In genomic region chr12:5018677-5019076, GRCh38 we compare ENCODE assay signal across 39 cellular contexts. TPM values are rescaled to one million over a fixed set of nuclear protein-coding genes. Genes with fewer than 3 reads are reported as not detected.
"Had no signal": no experiment of that assay in that cellular context is flagged by ENCODE, and none has a peak within 500 bp of the region (broad histone marks: within the 10 kb centered on the region; RNA-seq: fewer than 3 reads in every experiment).

No MANE protein-coding gene starts in this region.

- H3K4me1 Mint-ChIP-seq: activated CD4-positive, alpha-beta T cell treated with anti-CD3 and anti-CD28 coated beads, Interleukin-2, amount 10 ng/mL, durations not matched to agents 24 days and 14 days; activated naive CD8-positive, alpha-beta T cell treated with anti-CD3 and anti-CD28 coated beads for 36 hours; activated T-helper 17 cell treated with anti-CD3 and anti-CD28 coated beads, Interleukin-2, amount 50 U/mL, for 72 hours had no signal

- H3K27me3 Mint-ChIP-seq: activated naive CD8-positive, alpha-beta T cell treated with anti-CD3 and anti-CD28 coated beads for 36 hours had no signal

- H3K9me3 ChIP-seq: adrenal gland, body of pancreas, breast epithelium had no signal

- H3K9me3 Mint-ChIP-seq: activated B cell treated with CpG ODN at 0.5 μM for 24 hours; activated CD4-positive, alpha-beta memory T cell treated with anti-CD3 and anti-CD28 coated beads for 36 hours; activated CD4-positive, alpha-beta T cell treated with anti-CD3 and anti-CD28 coated beads, Interleukin-2, amount 10 ng/mL, durations not matched to agents 24 days and 14 days; activated CD8-positive, alpha-beta T cell treated with anti-CD3 and anti-CD28 coated beads for 36 hours; activated naive CD4-positive, alpha-beta T cell treated with anti-CD3 and anti-CD28 coated beads for 36 hours; activated naive CD4-positive, alpha-beta T cell treated with anti-CD3 and anti-CD28 coated beads, Interleukin-2, amount 50 U/mL, for 72 hours; activated naive CD8-positive, alpha-beta T cell treated with anti-CD3 and anti-CD28 coated beads for 36 hours; activated T-cell treated with anti-CD3 and anti-CD28 coated beads, Interleukin-2, amount 50 U/mL, for 4 hours; activated T-cell treated with anti-CD3 and anti-CD28 coated beads, Interleukin-2, amount 50 U/mL, for 72 hours; activated T-helper 1 cell treated with anti-CD3 and anti-CD28 coated beads, Interleukin-12 subunit alpha, Interleukin-12 subunit beta, Interleukin-2, Interleukin-4 antibody, amounts not matched to agents 30 ng/mL and 10 ng/mL and 1 ng/mL, durations not matched to agents 14 hours and 24 hours and 36 hours; activated T-helper 17 cell treated with anti-CD3 and anti-CD28 coated beads, Interleukin-2, amount 50 U/mL, for 72 hours; T-helper 1 cell treated with Interleukin-12 subunit alpha and Interleukin-12 subunit beta and Interleukin-4 antibody, amounts not matched to agents 30 μg/mL and 1 μg/mL, for 36 hours; T-helper 2 cell treated with Interferon-gamma antibody and Interleukin-4, amounts not matched to agents 5 μg/mL and 100 μg/mL, for 36 hours had no signal

- H3K36me3 ChIP-seq: adrenal gland, brain microvascular endothelial cell, breast epithelium, cardiac muscle cell had no signal

- DNase-seq: activated B cell treated with CpG ODN at 0.5 μM for 24 hours; activated CD4-positive, alpha-beta memory T cell treated with anti-CD3 and anti-CD28 coated beads for 36 hours; activated CD4-positive, alpha-beta T cell treated with anti-CD3 and anti-CD28 coated beads for 4 hours; activated CD4-positive, alpha-beta T cell treated with anti-CD3 and anti-CD28 coated beads, Interleukin-2, amount 10 ng/mL, durations not matched to agents 24 days and 14 days; activated CD4-positive, alpha-beta T cell treated with anti-CD3 and anti-CD28 coated beads, Interleukin-2, amount 50 U/mL, for 1 hour; activated CD4-positive, alpha-beta T cell treated with anti-CD3 and anti-CD28 coated beads, Interleukin-2, amount 50 U/mL, for 4 hours; activated CD4-positive, CD25-positive, alpha-beta regulatory T cell treated with anti-CD3 and anti-CD28 coated beads, Interleukin-2, amount 50 U/mL, for 72 hours; activated CD8-positive, alpha-beta memory T cell treated with anti-CD3 and anti-CD28 coated beads, Interleukin-2, amount 50 U/mL, for 4 hours; activated CD8-positive, alpha-beta T cell treated with anti-CD3 and anti-CD28 coated beads for 36 hours; activated effector memory CD4-positive, alpha-beta T cell treated with anti-CD3 and anti-CD28 coated beads, Interleukin-2, amount 50 U/mL, for 16 hours; activated gamma-delta T cell treated with Interleukin-2 at 50 U/mL for 16 hours; activated naive CD4-positive, alpha-beta T cell; activated naive CD4-positive, alpha-beta T cell treated with anti-CD3 and anti-CD28 coated beads for 36 hours; activated naive CD4-positive, alpha-beta T cell treated with anti-CD3 and anti-CD28 coated beads, Interleukin-2, amount 50 U/mL, for 16 hours; activated naive CD8-positive, alpha-beta T cell treated with anti-CD3 and anti-CD28 coated beads for 36 hours; activated T-cell treated with anti-CD3 and anti-CD28 coated beads for 4 hours; activated T-cell treated with anti-CD3 and anti-CD28 coated beads, Interleukin-2, amount 50 U/mL, for 1 hour; activated T-cell treated with anti-CD3 and anti-CD28 coated beads, Interleukin-2, amount 50 U/mL, for 4 hours; activated T-cell treated with anti-CD3 and anti-CD28 coated beads, Interleukin-2, amount 50 U/mL, for 72 hours; adrenal gland; amniotic stem cell; aorta; body of pancreas; brain microvascular endothelial cell; central memory CD4-positive, alpha-beta T cell; T-helper 1 cell; T-helper 2 cell; T-helper 9 cell had no signal

- H3K4me1 ChIP-seq: adrenal gland, body of pancreas, breast epithelium had no signal

- FAIRE-seq: astrocyte, TTC549 had no signal

- H3K4me3 Mint-ChIP-seq: activated B cell treated with CpG ODN at 0.5 μM for 24 hours; activated CD4-positive, alpha-beta memory T cell treated with anti-CD3 and anti-CD28 coated beads for 36 hours; activated CD4-positive, alpha-beta T cell treated with anti-CD3 and anti-CD28 coated beads, Interleukin-2, amount 10 ng/mL, durations not matched to agents 24 days and 14 days; activated CD8-positive, alpha-beta T cell treated with anti-CD3 and anti-CD28 coated beads for 36 hours; activated naive CD4-positive, alpha-beta T cell treated with anti-CD3 and anti-CD28 coated beads for 36 hours; activated naive CD8-positive, alpha-beta T cell treated with anti-CD3 and anti-CD28 coated beads for 36 hours; activated T-cell treated with anti-CD3 and anti-CD28 coated beads, Interleukin-2, amount 50 U/mL, for 4 hours; activated T-cell treated with anti-CD3 and anti-CD28 coated beads, Interleukin-2, amount 50 U/mL, for 72 hours; activated T-helper 1 cell treated with anti-CD3 and anti-CD28 coated beads, Interleukin-12 subunit alpha, Interleukin-12 subunit beta, Interleukin-2, Interleukin-4 antibody, amounts not matched to agents 30 ng/mL and 10 ng/mL and 1 ng/mL, durations not matched to agents 14 hours and 24 hours and 36 hours; activated T-helper 17 cell treated with anti-CD3 and anti-CD28 coated beads, Interleukin-2, amount 50 U/mL, for 72 hours; T-helper 1 cell treated with Interleukin-12 subunit alpha and Interleukin-12 subunit beta and Interleukin-4 antibody, amounts not matched to agents 30 μg/mL and 1 μg/mL, for 36 hours; T-helper 2 cell treated with Interferon-gamma antibody and Interleukin-4, amounts not matched to agents 5 μg/mL and 100 μg/mL, for 36 hours had no signal

- H3K27me3 ChIP-seq: body of pancreas, brain microvascular endothelial cell, cardiac muscle cell had no signal

- H3K27ac ChIP-seq: adrenal gland, body of pancreas, brain microvascular endothelial cell, breast epithelium, cardiac muscle cell, VCaP had no signal

- H3K27ac Mint-ChIP-seq: activated B cell treated with CpG ODN at 0.5 μM for 24 hours; activated CD4-positive, alpha-beta memory T cell treated with anti-CD3 and anti-CD28 coated beads for 36 hours; activated CD4-positive, alpha-beta T cell treated with anti-CD3 and anti-CD28 coated beads, Interleukin-2, amount 10 ng/mL, durations not matched to agents 24 days and 14 days; activated CD8-positive, alpha-beta T cell treated with anti-CD3 and anti-CD28 coated beads for 36 hours; activated naive CD4-positive, alpha-beta T cell treated with anti-CD3 and anti-CD28 coated beads for 36 hours; activated naive CD8-positive, alpha-beta T cell treated with anti-CD3 and anti-CD28 coated beads for 36 hours; activated T-cell treated with anti-CD3 and anti-CD28 coated beads, Interleukin-2, amount 50 U/mL, for 72 hours; activated T-helper 1 cell treated with anti-CD3 and anti-CD28 coated beads, Interleukin-12 subunit alpha, Interleukin-12 subunit beta, Interleukin-2, Interleukin-4 antibody, amounts not matched to agents 30 ng/mL and 10 ng/mL and 1 ng/mL, durations not matched to agents 14 hours and 24 hours and 36 hours; activated T-helper 17 cell treated with anti-CD3 and anti-CD28 coated beads, Interleukin-2, amount 50 U/mL, for 72 hours; T-helper 1 cell treated with Interleukin-12 subunit alpha and Interleukin-12 subunit beta and Interleukin-4 antibody, amounts not matched to agents 30 μg/mL and 1 μg/mL, for 36 hours; T-helper 2 cell treated with Interferon-gamma antibody and Interleukin-4, amounts not matched to agents 5 μg/mL and 100 μg/mL, for 36 hours had no signal

- H3K36me3 Mint-ChIP-seq: activated CD4-positive, alpha-beta memory T cell treated with anti-CD3 and anti-CD28 coated beads for 36 hours; activated naive CD4-positive, alpha-beta T cell treated with anti-CD3 and anti-CD28 coated beads, Interleukin-2, amount 50 U/mL, for 72 hours; activated naive CD8-positive, alpha-beta T cell treated with anti-CD3 and anti-CD28 coated beads for 36 hours had no signal

- H3K4me3 ChIP-seq: adrenal gland, body of pancreas, breast epithelium, cardiac muscle cell had no signal

RNA-seq across cellular contexts. Expression of gene KCNA5, which starts 25.0 kb away (rescaled TPM):
- total RNA-seq: activated CD4-positive, alpha-beta memory T cell treated with anti-CD3 and anti-CD28 coated beads for 36 hours; activated CD4-positive, alpha-beta T cell treated with anti-CD3 and anti-CD28 coated beads, Interleukin-2, amount 10 ng/mL, durations not matched to agents 24 days and 14 days; activated CD8-positive, alpha-beta memory T cell treated with anti-CD3 and anti-CD28 coated beads for 36 hours; activated CD8-positive, alpha-beta T cell treated with anti-CD3 and anti-CD28 coated beads for 36 hours; activated naive CD4-positive, alpha-beta T cell treated with anti-CD3 and anti-CD28 coated beads for 36 hours; activated naive CD4-positive, alpha-beta T cell treated with anti-CD3 and anti-CD28 coated beads, Interleukin-2, amount 50 U/mL, for 72 hours; activated naive CD8-positive, alpha-beta T cell treated with anti-CD3 and anti-CD28 coated beads for 36 hours; activated T-cell treated with anti-CD3 and anti-CD28 coated beads, Interleukin-2, amount 50 U/mL, for 4 hours; activated T-cell treated with anti-CD3 and anti-CD28 coated beads, Interleukin-2, amount 50 U/mL, for 72 hours; activated T-helper 1 cell treated with anti-CD3 and anti-CD28 coated beads, Interleukin-12 subunit alpha, Interleukin-12 subunit beta, Interleukin-2, Interleukin-4 antibody, amounts not matched to agents 30 ng/mL and 10 ng/mL and 1 ng/mL, durations not matched to agents 14 hours and 24 hours and 36 hours; activated T-helper 17 cell treated with anti-CD3 and anti-CD28 coated beads, Interleukin-2, amount 50 U/mL, for 72 hours; astrocyte had no signal
